In the genomic region with DNA sequence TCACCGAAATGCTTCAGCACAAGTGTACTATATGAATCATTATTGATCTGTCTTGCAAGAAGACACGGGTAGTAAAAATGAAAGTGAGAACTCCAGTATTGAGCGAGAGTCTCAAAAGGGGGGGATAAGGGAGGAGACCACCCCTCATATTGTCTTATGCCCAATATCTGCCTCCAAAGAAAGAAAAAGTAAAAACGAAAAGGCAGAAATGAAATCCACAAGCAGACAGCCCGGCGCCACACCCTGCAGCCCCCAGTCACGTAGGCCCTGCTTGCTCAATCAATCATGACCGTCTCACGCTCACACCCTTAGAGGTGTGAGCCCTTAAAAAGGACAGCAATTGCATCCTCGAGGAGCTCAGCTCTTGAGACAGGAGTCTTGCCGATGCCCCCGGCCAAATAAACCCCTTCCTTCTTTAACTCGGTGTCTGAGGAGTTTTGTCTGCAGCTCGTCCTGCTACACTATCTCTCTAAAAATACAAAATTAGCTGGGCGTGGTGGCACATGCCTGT, we compare ENCODE assay signal across 8 cellular contexts.
DNase-seq lines count a peak whose midpoint lies in the region; ATAC-seq, FAIRE-seq and TF ChIP-seq lines count a peak whose summit lies in the region.
"Not testable (repeated sequence)": the region's sequence is repeated elsewhere in the genome, so short reads cannot be mapped to it uniquely, and the experiment has no call there.

No MANE protein-coding gene starts in this region.

- not testable (repeated sequence) for H3K27ac Mint-ChIP-seq in activated naive CD8-positive, alpha-beta T cell; stimulated activated naive CD8-positive, alpha-beta T cell treated with anti-CD3 and anti-CD28 coated beads, Interleukin-15, Interleukin-2, amounts not matched to agents 100 ng/mL and 50 ng/mL, for 24 hours

- H3K4me3 Mint-ChIP-seq in activated naive CD8-positive, alpha-beta T cell: peak overlapping the region; percentile 52
- peak overlapping the region; percentile 15 for H3K4me3 Mint-ChIP-seq in stimulated activated naive CD8-positive, alpha-beta T cell treated with anti-CD3 and anti-CD28 coated beads, Interleukin-15, Interleukin-2, amounts not matched to agents 100 ng/mL and 50 ng/mL, for 24 hours

- not testable (repeated sequence) for H3K27me3 Mint-ChIP-seq in activated naive CD8-positive, alpha-beta T cell; stimulated activated naive CD8-positive, alpha-beta T cell treated with anti-CD3 and anti-CD28 coated beads, Interleukin-15, Interleukin-2, amounts not matched to agents 100 ng/mL and 50 ng/mL, for 24 hours

- peak; percentile 61 for ATAC-seq in HG03378 (IDR thresholded peaks at IDR 0.05; ENCODE audit: unreplicated experiment)

- not testable (repeated sequence) for H3K36me3 Mint-ChIP-seq in activated naive CD8-positive, alpha-beta T cell; stimulated activated naive CD8-positive, alpha-beta T cell treated with anti-CD3 and anti-CD28 coated beads, Interleukin-15, Interleukin-2, amounts not matched to agents 100 ng/mL and 50 ng/mL, for 24 hours (ENCODE audit: low read depth)

- POLR2A ChIA-PET in HEK293 (lab: Yijun Ruan, JAX): interaction anchor here (0.7 kb wide), 1 partner anchor 71 kb away, joined by 5 read pairs; no protein-coding TSS in a partner anchor

- FAIRE-seq in GM19239 (lab: Jason Lieb, UNC): peak; percentile 81

- H3K4me1 ChIP-seq in HEK293 (ENCODE audit: control insufficient read depth, insufficient read depth, low read length): not testable (repeated sequence)

- not testable (repeated sequence) for H3K36me3 ChIP-seq in HEK293 (ENCODE audit: control insufficient read depth in 2 of 2, insufficient read depth in 1 of 2, low read length in 2 of 2)

- CTCF ChIA-PET in HEK293 (lab: Yijun Ruan, JAX): not testable (repeated sequence)

- not testable (repeated sequence) for H3K27ac ChIP-seq in HEK293 (ENCODE audit: extremely low read depth, low read depth, low read length)

- H3K4me1 Mint-ChIP-seq in activated naive CD8-positive, alpha-beta T cell (ENCODE audit: low read depth): peaks cover 16% of the 10 kb centered on the region
- H3K4me1 Mint-ChIP-seq in stimulated activated naive CD8-positive, alpha-beta T cell treated with anti-CD3 and anti-CD28 coated beads, Interleukin-15, Interleukin-2, amounts not matched to agents 100 ng/mL and 50 ng/mL, for 24 hours (ENCODE audit: low read depth): peaks cover 46% of the 10 kb centered on the region

- H3K9me3 Mint-ChIP-seq in activated naive CD8-positive, alpha-beta T cell (ENCODE audit: low read depth); stimulated activated naive CD8-positive, alpha-beta T cell treated with anti-CD3 and anti-CD28 coated beads, Interleukin-15, Interleukin-2, amounts not matched to agents 100 ng/mL and 50 ng/mL, for 24 hours: not testable (repeated sequence)

- H3K9me3 ChIP-seq in HEK293 (ENCODE audit: control insufficient read depth, insufficient read depth, low read depth, low read length): not testable (repeated sequence)

- peak; percentile 44 for DNase-seq in GM10266 (ENCODE audit: extremely low spot score)
- DNase-seq in GM19239 (ENCODE audit: insufficient read length, low spot score): not testable (repeated sequence)
- peak; percentile 77 to 84 for DNase-seq in NOMO-1 (lab: John Stamatoyannopoulos, UW; ENCODE audit: unreplicated experiment in 2 of 2)

- H3K4me3 ChIP-seq in HEK293 (ENCODE audit: low read depth, low read length): not testable (repeated sequence)
- 0 out of 2 replicates have a peak overlapping the region, but pooled peaks have one; percentile 5 for H3K4me3 ChIP-seq in WI38 (ENCODE audit: low read depth, low read length)

- not testable (repeated sequence) for TF ChIP-seq CTCF in GM10266 (IDR thresholded peaks at IDR 0.05; ENCODE audit: control insufficient read depth, insufficient read depth, low read depth, missing control alignments); HEK293 (tag by site-specific recombination; IDR thresholded peaks at IDR 0.05); WI38 (IDR thresholded peaks at IDR 0.05; ENCODE audit: low read depth, low read length)

TF ChIP-seq in HEK293, 187 proteins besides CTCF, POLR2A, EP300 and RAD21:
- peak; percentile 67; the same call in 1 of the 2 replicates for TF ChIP-seq TRIM28 (IDR thresholded peaks at IDR 0.05; ENCODE audit: borderline replicate concordance, low read length)
